In the genomic region with DNA sequence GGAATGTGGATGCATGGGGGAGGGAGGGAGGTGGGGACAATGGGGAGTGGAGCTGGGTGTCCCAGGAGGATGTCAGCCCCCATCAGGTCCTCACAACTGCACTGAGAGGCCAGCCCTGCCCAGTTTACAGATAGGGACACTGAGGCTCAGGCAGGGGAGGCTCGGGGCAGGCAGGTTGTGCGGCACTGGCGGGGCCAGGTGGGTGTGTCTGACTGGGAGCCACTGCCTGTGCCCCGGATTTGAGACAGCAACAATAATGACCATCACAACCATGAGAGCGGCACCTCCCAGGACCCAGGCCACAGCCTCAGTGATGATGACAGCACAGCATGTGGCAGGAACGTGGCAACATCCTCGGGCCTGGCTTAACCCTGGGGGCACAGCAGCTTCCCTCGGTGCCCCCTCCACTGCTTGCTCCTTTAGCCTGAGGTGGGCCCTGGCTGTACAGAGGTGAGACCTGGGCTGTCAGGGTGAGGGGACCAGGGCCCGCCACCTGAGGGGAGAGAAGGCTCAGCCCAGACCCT, we compare ENCODE assay signal across 22 cellular contexts. TPM values are rescaled to one million over a fixed set of nuclear protein-coding genes. Genes with fewer than 3 reads are reported as not detected.
"Had no signal": no experiment of that assay in that cellular context is flagged by ENCODE, and none has a peak within 500 bp of the region (broad histone marks: within the 10 kb centered on the region; RNA-seq: fewer than 3 reads in every experiment).

No MANE protein-coding gene starts in this region.

- H3K4me1 Mint-ChIP-seq: naive thymus-derived CD4-positive, alpha-beta T cell had no signal

- H3K27ac Mint-ChIP-seq: memory B cell; natural killer cell treated with Interleukin-12 subunit alpha and Interleukin-12 subunit beta and Interleukin-15 and Interleukin-18, amount 100 ng/mL, for 72 hours; progenitor cell of endocrine pancreas; stimulated activated naive CD8-positive, alpha-beta T cell treated with anti-CD3 and anti-CD28 coated beads, Interleukin-15, Interleukin-2, amounts not matched to agents 100 ng/mL and 50 ng/mL, for 24 hours; type B pancreatic cell had no signal

- DNase-seq: hippocampal formation; kidney glomerular epithelial cell; left cardiac atrium; left ventricle myocardium superior; midbrain; naive thymus-derived CD4-positive, alpha-beta T cell; occipital lobe; ovary; right lobe of liver; stimulated activated CD4-positive, alpha-beta T cell treated with anti-CD3 and anti-CD28 coated beads, Interleukin-1b, Interleukin-23, amount 100 ng/mL, for 48 hours; stimulated activated CD4-positive, alpha-beta T cell treated with anti-CD3 and anti-CD28 coated beads, Interleukin-2, amount 100 ng/mL, for 48 hours; stimulated activated CD4-positive, alpha-beta T cell treated with anti-CD3 and anti-CD28 coated beads, Interleukin-4, amount 100 ng/mL, for 4 hours; stimulated activated CD8-positive, alpha-beta memory T cell treated with anti-CD3 and anti-CD28 coated beads, Interleukin-4, amount 100 ng/mL, for 48 hours; stimulated activated naive CD4-positive, alpha-beta T cell; uterus had no signal

- ATAC-seq: left cardiac atrium; left lobe of liver; left ventricle myocardium superior; mucosa of descending colon; naive thymus-derived CD4-positive, alpha-beta T cell; natural killer cell treated with Interleukin-12 subunit alpha and Interleukin-12 subunit beta and Interleukin-15 and Interleukin-18, amount 100 ng/mL, for 72 hours; right lobe of liver had no signal

- H3K4me3 Mint-ChIP-seq: memory B cell; naive thymus-derived CD4-positive, alpha-beta T cell; natural killer cell treated with Interleukin-12 subunit alpha and Interleukin-12 subunit beta and Interleukin-15 and Interleukin-18, amount 100 ng/mL, for 72 hours; stimulated activated naive CD8-positive, alpha-beta T cell treated with anti-CD3 and anti-CD28 coated beads, Interleukin-15, Interleukin-2, amounts not matched to agents 100 ng/mL and 50 ng/mL, for 24 hours; type B pancreatic cell had no signal

- H3K9me3 Mint-ChIP-seq: memory B cell; naive thymus-derived CD4-positive, alpha-beta T cell; natural killer cell treated with Interleukin-12 subunit alpha and Interleukin-12 subunit beta and Interleukin-15 and Interleukin-18, amount 100 ng/mL, for 72 hours; stimulated activated naive CD8-positive, alpha-beta T cell treated with anti-CD3 and anti-CD28 coated beads, Interleukin-15, Interleukin-2, amounts not matched to agents 100 ng/mL and 50 ng/mL, for 24 hours; type B pancreatic cell had no signal

- H3K36me3 Mint-ChIP-seq: memory B cell; naive thymus-derived CD4-positive, alpha-beta T cell; natural killer cell treated with Interleukin-12 subunit alpha and Interleukin-12 subunit beta and Interleukin-15 and Interleukin-18, amount 100 ng/mL, for 72 hours; type B pancreatic cell had no signal

RNA-seq across cellular contexts. Expression of gene SHISAL1, which starts 32.0 kb away (rescaled TPM):
- total RNA-seq: naive thymus-derived CD4-positive, alpha-beta T cell; natural killer cell treated with Interleukin-12 subunit alpha and Interleukin-12 subunit beta and Interleukin-15 and Interleukin-18, amount 100 ng/mL, for 72 hours had no signal
